ENCODE assay signal across 10 cellular contexts in genomic region chr20:32728435-32728834, GRCh38. TPM values are rescaled to one million over a fixed set of nuclear protein-coding genes. Genes with fewer than 3 reads are reported as not detected.
DNase-seq lines count a peak whose midpoint lies in the region; ATAC-seq and TF ChIP-seq lines count a peak whose summit lies in the region.
"Not testable (repeated sequence)": the region's sequence is repeated elsewhere in the genome, so short reads cannot be mapped to it uniquely, and the experiment has no call there.
"Had no signal": no experiment of that assay in that cellular context is flagged by ENCODE, and none has a peak within 500 bp of the region (broad histone marks: within the 10 kb centered on the region; RNA-seq: fewer than 3 reads in every experiment).

No MANE protein-coding gene starts in this region.

- peaks cover 47% of the 10 kb centered on the region for H3K36me3 Mint-ChIP-seq in CD8-positive, alpha-beta T cell
- peaks cover 23% of the 10 kb centered on the region for H3K36me3 Mint-ChIP-seq in activated T-helper 1 cell treated with anti-CD3 and anti-CD28 coated beads, Interleukin-12 subunit alpha, Interleukin-12 subunit beta, Interleukin-2, Interleukin-4 antibody, amounts not matched to agents 30 ng/mL and 10 ng/mL and 1 ng/mL, durations not matched to agents 14 hours and 24 hours and 36 hours (ENCODE audit: low read depth)
- peaks cover 64% of the 10 kb centered on the region for H3K36me3 Mint-ChIP-seq in brain
- H3K36me3 Mint-ChIP-seq in immature natural killer cell, result peaks cover 10 to 17% (median 10%) of the 10 kb centered on the region in 3 donors
- not testable (repeated sequence) for H3K36me3 Mint-ChIP-seq in natural killer cell

- 80 to 89% methylated on average over 6 of the region's 6 CpGs for WGBS in thyroid gland, 2 donors

- peaks cover 27% of the 10 kb centered on the region for H3K4me1 Mint-ChIP-seq in CD8-positive, alpha-beta T cell (ENCODE audit: low read depth)
- H3K4me1 Mint-ChIP-seq in activated T-helper 1 cell treated with anti-CD3 and anti-CD28 coated beads, Interleukin-12 subunit alpha, Interleukin-12 subunit beta, Interleukin-2, Interleukin-4 antibody, amounts not matched to agents 30 ng/mL and 10 ng/mL and 1 ng/mL, durations not matched to agents 14 hours and 24 hours and 36 hours (ENCODE audit: low read depth), result peaks cover 19% of the 10 kb centered on the region
- H3K4me1 Mint-ChIP-seq in brain (peaks cover 13% of the 10 kb centered on the region), immature natural killer cell (peaks cover 17 to 26% of the 10 kb centered on the region in 2 donors), natural killer cell (peaks cover 14 to 23% of the 10 kb centered on the region in 2 donors)

- peak overlapping the region; percentile 10 for H3K27ac Mint-ChIP-seq in CD8-positive, alpha-beta T cell
- H3K27ac Mint-ChIP-seq in activated T-helper 1 cell treated with anti-CD3 and anti-CD28 coated beads, Interleukin-12 subunit alpha, Interleukin-12 subunit beta, Interleukin-2, Interleukin-4 antibody, amounts not matched to agents 30 ng/mL and 10 ng/mL and 1 ng/mL, durations not matched to agents 14 hours and 24 hours and 36 hours, result peak overlapping the region; percentile 64
- H3K27ac Mint-ChIP-seq in brain, result peak overlapping the region in 4 of 5 experiments; percentile 61 to 77 (median 66)
- H3K27ac Mint-ChIP-seq in immature natural killer cell, result peak overlapping the region in 5 of 6 donors; percentile 19 to 59 (median 47)
- H3K27ac Mint-ChIP-seq in natural killer cell, result peak overlapping the region; percentile 12 to 81

- H3K27ac ChIP-seq in CD8-positive, alpha-beta T cell (ENCODE audit: low read depth, low read length); HEK293 (ENCODE audit: extremely low read depth, low read depth, low read length): not testable (repeated sequence)
- peak overlapping the region; percentile 45 to 76 (median 73) for H3K27ac ChIP-seq in thyroid gland

- H3K9me3 Mint-ChIP-seq in CD8-positive, alpha-beta T cell; activated T-helper 1 cell treated with anti-CD3 and anti-CD28 coated beads, Interleukin-12 subunit alpha, Interleukin-12 subunit beta, Interleukin-2, Interleukin-4 antibody, amounts not matched to agents 30 ng/mL and 10 ng/mL and 1 ng/mL, durations not matched to agents 14 hours and 24 hours and 36 hours; brain; immature natural killer cell; natural killer cell: not testable (repeated sequence)

- not testable (repeated sequence) for H3K27me3 ChIP-seq in CD8-positive, alpha-beta T cell (ENCODE audit: insufficient read depth, low read length); thyroid gland

- H3K4me1 ChIP-seq in CD8-positive, alpha-beta T cell (ENCODE audit: insufficient read depth, low read length), result peaks cover 10% of the 10 kb centered on the region
- not testable (repeated sequence) for H3K4me1 ChIP-seq in HEK293 (ENCODE audit: control insufficient read depth, insufficient read depth, low read length)
- H3K4me1 ChIP-seq in thyroid gland, result peaks cover 37 to 56% of the 10 kb centered on the region in 2 donors

- not testable (repeated sequence) for TF ChIP-seq POLR2A in thyroid gland (IDR thresholded peaks at IDR 0.05)

- intact Hi-C loops in CD8-positive, alpha-beta T cell (cut with DNase I, micrococcal nuclease); activated T-helper 1 cell treated with anti-CD3 and anti-CD28 coated beads, Interleukin-12 subunit alpha, Interleukin-12 subunit beta, Interleukin-2, Interleukin-4 antibody, amounts not matched to agents 30 ng/mL and 10 ng/mL and 1 ng/mL, durations not matched to agents 14 hours and 24 hours and 36 hours (cut with micrococcal nuclease); natural killer cell (cut with micrococcal nuclease); thyroid gland (cut with DNase I): not testable (repeated sequence)

- H3K4me3 Mint-ChIP-seq in CD8-positive, alpha-beta T cell; activated T-helper 1 cell treated with anti-CD3 and anti-CD28 coated beads, Interleukin-12 subunit alpha, Interleukin-12 subunit beta, Interleukin-2, Interleukin-4 antibody, amounts not matched to agents 30 ng/mL and 10 ng/mL and 1 ng/mL, durations not matched to agents 14 hours and 24 hours and 36 hours; brain; immature natural killer cell; natural killer cell: not testable (repeated sequence)

- POLR2A ChIA-PET in CD8-positive, alpha-beta T cell (lab: Charles Lee), result not testable (repeated sequence)
- POLR2A ChIA-PET in HEK293 (lab: Yijun Ruan, JAX), result interaction anchor here (1.5 kb wide), 1 partner anchor 10 kb away, joined by 7 read pairs; no protein-coding TSS in a partner anchor

- not testable (repeated sequence) for H3K4me3 ChIP-seq in CD8-positive, alpha-beta T cell (ENCODE audit: low read depth, low read length); HEK293 (ENCODE audit: low read depth, low read length); thyroid gland (replicated peaks in 1 of 3)

- DNase-seq in CD8-positive, alpha-beta T cell; activated T-helper 1 cell treated with anti-CD3 and anti-CD28 coated beads, Interleukin-12 subunit alpha, Interleukin-12 subunit beta, Interleukin-2, Interleukin-4 antibody, amounts not matched to agents 30 ng/mL and 10 ng/mL and 1 ng/mL, durations not matched to agents 14 hours and 24 hours and 36 hours (ENCODE audit: low spot score); immature natural killer cell; natural killer cell; thyroid gland: not testable (repeated sequence)

- TF ChIP-seq CTCF in CD8-positive, alpha-beta T cell (IDR thresholded peaks at IDR 0.05); HEK293 (tag by site-specific recombination; IDR thresholded peaks at IDR 0.05); brain (conservative IDR thresholded peaks at IDR 0.05); natural killer cell (IDR thresholded peaks at IDR 0.05); thyroid gland (IDR thresholded peaks at IDR 0.05): not testable (repeated sequence)

- not testable (repeated sequence) for H3K9me3 ChIP-seq in CD8-positive, alpha-beta T cell (ENCODE audit: low read length); HEK293 (ENCODE audit: control insufficient read depth, insufficient read depth, low read depth, low read length); thyroid gland

- H3K36me3 ChIP-seq in CD8-positive, alpha-beta T cell (ENCODE audit: insufficient read depth, low read length), result peaks cover 14% of the 10 kb centered on the region
- peaks cover 4 to 17% of the 10 kb centered on the region in 2 experiments; a peak in 2 of 3 replicates for H3K36me3 ChIP-seq in HEK293 (ENCODE audit: control insufficient read depth in 2 of 2, insufficient read depth in 1 of 2, low read length in 2 of 2)
- H3K36me3 ChIP-seq in thyroid gland, result not testable (repeated sequence)

- H3K27me3 Mint-ChIP-seq in CD8-positive, alpha-beta T cell (ENCODE audit: low read depth); activated T-helper 1 cell treated with anti-CD3 and anti-CD28 coated beads, Interleukin-12 subunit alpha, Interleukin-12 subunit beta, Interleukin-2, Interleukin-4 antibody, amounts not matched to agents 30 ng/mL and 10 ng/mL and 1 ng/mL, durations not matched to agents 14 hours and 24 hours and 36 hours (ENCODE audit: insufficient read depth); brain; immature natural killer cell (ENCODE audit: low read depth in 3 of 3); natural killer cell (ENCODE audit: low read depth in 2 of 2): not testable (repeated sequence)

- CTCF ChIA-PET in CD8-positive, alpha-beta T cell (lab: Charles Lee); HEK293 (lab: Yijun Ruan, JAX): not testable (repeated sequence)

- not testable (repeated sequence) for ATAC-seq in CD8-positive, alpha-beta T cell; natural killer cell

TF ChIP-seq in HEK293, 187 proteins besides CTCF, POLR2A, EP300 and RAD21 (continues in another document):
- 0 out of 2 replicates have a peak, but pooled peaks have one; percentile 20 for TF ChIP-seq EGR2 (tag by site-specific recombination; IDR thresholded peaks at IDR 0.05; ENCODE audit: low read depth)
- TF ChIP-seq ZFHX2 (tag by site-specific recombination; conservative IDR thresholded peaks at IDR 0.05), result peak; percentile 28

RNA-seq across cellular contexts. Expression of gene COMMD7, which starts 14.8 kb away (rescaled TPM):
- total RNA-seq in CD8-positive, alpha-beta T cell, result 10 to 100 TPM; 25.5 to 26.7 TPM
- total RNA-seq in activated T-helper 1 cell treated with anti-CD3 and anti-CD28 coated beads, Interleukin-12 subunit alpha, Interleukin-12 subunit beta, Interleukin-2, Interleukin-4 antibody, amounts not matched to agents 30 ng/mL and 10 ng/mL and 1 ng/mL, durations not matched to agents 14 hours and 24 hours and 36 hours, result 41.3 and 43.0 TPM in 2 replicates
- polyA plus RNA-seq in brain (ENCODE audit: insufficient read depth, low read depth, low replicate concordance) (90.0 TPM), immature natural killer cell (100 to 1,000 TPM; 166 to 265 (median 208) TPM)
- total RNA-seq in natural killer cell (10 to 100 TPM; 56.7 to 72.1 (median 68.1) TPM), thyroid gland (10 to 100 TPM; 30.2 to 55.8 (median 42.6) TPM)

RNA-seq across cellular contexts. Expression of gene DNMT3B, which starts 33.8 kb away (rescaled TPM):
- under 1 TPM; 0.30 to 0.36 TPM for total RNA-seq in CD8-positive, alpha-beta T cell
- total RNA-seq in activated T-helper 1 cell treated with anti-CD3 and anti-CD28 coated beads, Interleukin-12 subunit alpha, Interleukin-12 subunit beta, Interleukin-2, Interleukin-4 antibody, amounts not matched to agents 30 ng/mL and 10 ng/mL and 1 ng/mL, durations not matched to agents 14 hours and 24 hours and 36 hours, result 0.75 and 0.93 TPM in 2 replicates
- polyA plus RNA-seq in brain (ENCODE audit: insufficient read depth, low read depth, low replicate concordance), result 8.7 TPM
- polyA plus RNA-seq in immature natural killer cell, result under 1 TPM; 0.16 to 0.85 (median 0.32) TPM
- under 1 TPM; 0.42 to 0.68 (median 0.43) TPM for total RNA-seq in natural killer cell
- total RNA-seq in thyroid gland, result 1 to 10 TPM; 2.2 to 2.7 (median 2.3) TPM

RNA-seq across cellular contexts. Expression of gene C20orf203, which starts 54.7 kb away (rescaled TPM):
- total RNA-seq in CD8-positive, alpha-beta T cell, result under 1 TPM; 0.22 to 0.33 TPM
- total RNA-seq in activated T-helper 1 cell treated with anti-CD3 and anti-CD28 coated beads, Interleukin-12 subunit alpha, Interleukin-12 subunit beta, Interleukin-2, Interleukin-4 antibody, amounts not matched to agents 30 ng/mL and 10 ng/mL and 1 ng/mL, durations not matched to agents 14 hours and 24 hours and 36 hours, result not detected in 2 replicates
- polyA plus RNA-seq in brain (ENCODE audit: insufficient read depth, low read depth, low replicate concordance), result not detected
- polyA plus RNA-seq in immature natural killer cell, result under 1 TPM in 2 of 3 donors, not detected in 1; 0.11 to 0.29 TPM
- under 1 TPM; 0.45 to 0.68 (median 0.61) TPM for total RNA-seq in natural killer cell
- total RNA-seq in thyroid gland, result under 1 TPM in 2 of 4 donors, not detected in 2; 0.13 to 0.67 TPM
- total RNA-seq: A172, SK-MEL-5 had no signal
- polyA plus RNA-seq: AG04450 had no signal

Comparison
In these comparisons a context has a peak if more than half of its experiments do, and no peak if none do; other contexts are left out.
1. H3K27ac Mint-ChIP-seq: peak in every context shown above with its lines; median percentile 66 in brain; 64 in activated T-helper 1 cell treated with anti-CD3 and anti-CD28 coated beads, Interleukin-12 subunit alpha, Interleukin-12 subunit beta, Interleukin-2, Interleukin-4 antibody, amounts not matched to agents 30 ng/mL and 10 ng/mL and 1 ng/mL, durations not matched to agents 14 hours and 24 hours and 36 hours; 47 in immature natural killer cell; 46 in natural killer cell; 10 in CD8-positive, alpha-beta T cell.